ENCODE assay signal across 22 cellular contexts in genomic region chr4:121304843-121305348, GRCh38.
"Had no signal": no experiment of that assay in that cellular context is flagged by ENCODE, and none has a peak within 500 bp of the region (broad histone marks: within the 10 kb centered on the region; RNA-seq: fewer than 3 reads in every experiment).

No MANE protein-coding gene starts in this region.

- H3K27me3 ChIP-seq: ascending aorta, esophagus muscularis mucosa, gastroesophageal sphincter, heart left ventricle had no signal

- H3K36me3 ChIP-seq: ascending aorta, esophagus muscularis mucosa, gastroesophageal sphincter, heart left ventricle had no signal

- H3K4me3 ChIP-seq: ascending aorta, esophagus muscularis mucosa, gastroesophageal sphincter, heart left ventricle, lung had no signal

- H3K27ac ChIP-seq: ascending aorta, esophagus muscularis mucosa, gastroesophageal sphincter, heart left ventricle, VCaP had no signal

- H3K4me1 ChIP-seq: ascending aorta, esophagus muscularis mucosa, gastroesophageal sphincter, heart left ventricle had no signal

- ATAC-seq: activated T-cell treated with anti-CD3 and anti-CD28 coated beads, Interleukin-2, amount 50 U/mL, for 72 hours; gastroesophageal sphincter; heart left ventricle had no signal

- DNase-seq: activated CD4-positive, alpha-beta T cell treated with anti-CD3 and anti-CD28 coated beads, Interleukin-2, amount 50 U/mL, for 1 hour; activated CD4-positive, CD25-positive, alpha-beta regulatory T cell treated with anti-CD3 and anti-CD28 coated beads, Interleukin-2, amount 50 U/mL, for 72 hours; activated CD8-positive, alpha-beta memory T cell treated with anti-CD3 and anti-CD28 coated beads for 24 hours; activated CD8-positive, alpha-beta memory T cell treated with anti-CD3 and anti-CD28 coated beads, Interleukin-2, amount 50 U/mL, for 48 hours; activated gamma-delta T cell; activated T-cell treated with anti-CD3 and anti-CD28 coated beads, Interleukin-2, amount 50 U/mL, for 72 hours; effector memory CD4-positive, alpha-beta T cell; heart left ventricle; nephron progenitor cell; occipital lobe; posterior cingulate gyrus; retina; stimulated activated CD4-positive, alpha-beta T cell treated with anti-CD3 and anti-CD28 coated beads, Interleukin-12 subunit alpha, Interleukin-12 subunit beta, amount 100 ng/mL, for 4 hours; stimulated activated CD4-positive, alpha-beta T cell treated with anti-CD3 and anti-CD28 coated beads, Interleukin-1b, Interleukin-23, amount 100 ng/mL, for 48 hours; stimulated activated CD8-positive, alpha-beta memory T cell treated with anti-CD3 and anti-CD28 coated beads, Interleukin-4, amount 100 ng/mL, for 48 hours; stimulated activated naive CD4-positive, alpha-beta T cell; T-helper 2 cell had no signal

- H3K9me3 ChIP-seq: ascending aorta, esophagus muscularis mucosa, gastroesophageal sphincter, heart left ventricle had no signal
